13 cellular contexts compared by ENCODE assay signal in genomic region chr7:96430350-96430749, GRCh38.
DNase-seq lines count a peak whose midpoint lies in the region; ATAC-seq and TF ChIP-seq lines count a peak whose summit lies in the region.
"Had no signal": no experiment of that assay in that cellular context is flagged by ENCODE, and none has a peak within 500 bp of the region (broad histone marks: within the 10 kb centered on the region; RNA-seq: fewer than 3 reads in every experiment).

No MANE protein-coding gene starts in this region.

- ATAC-seq in activated CD4-positive, alpha-beta T cell treated with anti-CD3 and anti-CD28 coated beads for 36 hours: no peak
- ATAC-seq in Right ventricle myocardium inferior (no peak), HG03280 (IDR thresholded peaks at IDR 0.05; ENCODE audit: unreplicated experiment) (no peak)

- POLR2A ChIA-PET in activated CD4-positive, alpha-beta T cell treated with anti-CD3 and anti-CD28 coated beads for 36 hours (lab: Charles Lee): no interaction called here

- H3K14ac ChIP-seq in neuronal stem cell (ENCODE audit: low read length): no peak overlapping the region

- no CpG with 5 or more reads among the region's 3 CpGs for WGBS in neuronal stem cell (ENCODE audit: extremely low coverage in 2 of 2, insufficient read length in 2 of 2, insufficient replicate concordance in 1 of 2), 2 donors

- no peak overlapping the region for H3K23ac ChIP-seq in neuronal stem cell (ENCODE audit: low read depth, low read length, poor library complexity)

- H3K27ac ChIP-seq in left ventricle myocardium inferior (replicated peaks): no peak overlapping the region
- no peak overlapping the region for H3K27ac ChIP-seq in neuronal stem cell (replicated peaks; ENCODE audit: low read length)
- H3K27ac ChIP-seq: 22Rv1 had no signal

- no peaks in the 10 kb centered on the region for H3K36me3 ChIP-seq in left ventricle myocardium inferior
- H3K36me3 ChIP-seq in neuronal stem cell (replicated peaks in 1 of 2; ENCODE audit: control insufficient read depth in 2 of 2, insufficient read depth in 2 of 2, low read length in 2 of 2): no peaks in the 10 kb centered on the region
- H3K36me3 ChIP-seq in MG63: no peaks in the 10 kb centered on the region

- H2BK120ac ChIP-seq in neuronal stem cell (ENCODE audit: low read depth, low read length): no peak overlapping the region

- H2BK15ac ChIP-seq in neuronal stem cell (ENCODE audit: low read length): no peak overlapping the region

- H3K9ac ChIP-seq in neuronal stem cell (ENCODE audit: low read depth, low read length, poor library complexity): no peak overlapping the region

- no peaks in the 10 kb centered on the region for H3K79me1 ChIP-seq in neuronal stem cell (ENCODE audit: low read depth, low read length)

- no peak overlapping the region for H3K27ac Mint-ChIP-seq in activated CD4-positive, alpha-beta T cell treated with anti-CD3 and anti-CD28 coated beads for 36 hours
- H3K27ac Mint-ChIP-seq: CD4-positive, CD25-positive, alpha-beta regulatory T cell; HFFc6 had no signal

- H3K27me3 ChIP-seq in left ventricle myocardium inferior (ENCODE audit: low read depth) (no peaks in the 10 kb centered on the region), neuronal stem cell (ENCODE audit: control insufficient read depth in 3 of 3, insufficient read depth in 3 of 3, low read depth in 1 of 3, low read length in 3 of 3) (no peaks in the 10 kb centered on the region), MG63 (no peaks in the 10 kb centered on the region)

- H2AFZ ChIP-seq in neuronal stem cell (ENCODE audit: low read length): no peak overlapping the region

- intact Hi-C loops in activated CD4-positive, alpha-beta T cell treated with anti-CD3 and anti-CD28 coated beads for 36 hours (cut with DNase I, micrococcal nuclease): no loop called here
- intact Hi-C loops in Right ventricle myocardium inferior (cut with DNase I) (no loop called here), left ventricle myocardium inferior (cut with micrococcal nuclease) (no loop called here)

- peaks cover 10% of the 10 kb centered on the region for H3K4me1 Mint-ChIP-seq in activated CD4-positive, alpha-beta T cell treated with anti-CD3 and anti-CD28 coated beads for 36 hours
- H3K4me1 Mint-ChIP-seq: CD4-positive, CD25-positive, alpha-beta regulatory T cell had no signal

- no peak overlapping the region for H3K4me3 Mint-ChIP-seq in activated CD4-positive, alpha-beta T cell treated with anti-CD3 and anti-CD28 coated beads for 36 hours
- H3K4me3 Mint-ChIP-seq: CD4-positive, CD25-positive, alpha-beta regulatory T cell; HFFc6 had no signal

- H4K91ac ChIP-seq in neuronal stem cell (ENCODE audit: low read depth, low read length, poor library complexity): no peak overlapping the region

- H3K4me2 ChIP-seq in neuronal stem cell (ENCODE audit: insufficient read depth, low read length, poor library complexity, severe bottlenecking): no peak overlapping the region

- peaks cover 6% of the 10 kb centered on the region for H3K27me3 Mint-ChIP-seq in activated CD4-positive, alpha-beta T cell treated with anti-CD3 and anti-CD28 coated beads for 36 hours

- CTCF ChIA-PET in activated CD4-positive, alpha-beta T cell treated with anti-CD3 and anti-CD28 coated beads for 36 hours (lab: Charles Lee): interaction anchor here (0.5 kb wide), 1 partner anchor 356 kb away, joined by 3 read pairs; no protein-coding TSS in a partner anchor

- H3K36me3 Mint-ChIP-seq in activated CD4-positive, alpha-beta T cell treated with anti-CD3 and anti-CD28 coated beads for 36 hours (ENCODE audit: low read depth): no peaks in the 10 kb centered on the region
- H3K36me3 Mint-ChIP-seq: CD4-positive, CD25-positive, alpha-beta regulatory T cell had no signal

- H3K9me3 ChIP-seq in left ventricle myocardium inferior (replicated peaks) (no peaks in the 10 kb centered on the region), neuronal stem cell (replicated peaks in 1 of 2; ENCODE audit: control insufficient read depth in 2 of 2, insufficient read depth in 1 of 2, low read depth in 1 of 2, low read length in 2 of 2) (no peaks in the 10 kb centered on the region), MG63 (no peaks in the 10 kb centered on the region)

- no peaks in the 10 kb centered on the region for H3K9me3 Mint-ChIP-seq in activated CD4-positive, alpha-beta T cell treated with anti-CD3 and anti-CD28 coated beads for 36 hours (ENCODE audit: low read depth)
- H3K9me3 Mint-ChIP-seq: HFFc6 had no signal

- no peak overlapping the region for H2AK5ac ChIP-seq in neuronal stem cell (ENCODE audit: low read depth, low read length)

- H3K4me1 ChIP-seq in left ventricle myocardium inferior: no peaks in the 10 kb centered on the region
- H3K4me1 ChIP-seq in neuronal stem cell (ENCODE audit: control insufficient read depth in 2 of 2, insufficient read depth in 1 of 2, low read depth in 1 of 2, low read length in 2 of 2): peaks cover 2 to 6% of the 10 kb centered on the region in 2 donors

- H2BK5ac ChIP-seq in neuronal stem cell (ENCODE audit: low read length): no peak overlapping the region

- H2BK12ac ChIP-seq in neuronal stem cell (ENCODE audit: low read length): peak overlapping the region; percentile 22

- H3K4ac ChIP-seq in neuronal stem cell (ENCODE audit: low read length): no peak overlapping the region

- H3K4me3 ChIP-seq in left ventricle myocardium inferior: no peak overlapping the region
- no peak overlapping the region for H3K4me3 ChIP-seq in neuronal stem cell (ENCODE audit: low read length in 2 of 2)
- no peak overlapping the region for H3K4me3 ChIP-seq in MG63

- peak; percentile 9 for DNase-seq in activated CD4-positive, alpha-beta T cell treated with anti-CD3 and anti-CD28 coated beads for 36 hours
- no peak for DNase-seq in activated CD4-positive, alpha-beta T cell treated with anti-CD3 and anti-CD28 coated beads, Interleukin-2, amount 50 U/mL, for 48 hours
- DNase-seq in Right ventricle myocardium inferior (ENCODE audit: missing footprints) (peak; percentile 9), left ventricle myocardium inferior (no peak), UCSD-AML1 (lab: John Stamatoyannopoulos, UW; ENCODE audit: unreplicated experiment) (peak; percentile 25), neuronal stem cell (ENCODE audit: low spot score) (no peak), MG63 (no peak)
- DNase-seq: CD4-positive, CD25-positive, alpha-beta regulatory T cell; DMS53; HCEC 1CT; HFFc6 had no signal

- peak overlapping the region; percentile 80 for H3K18ac ChIP-seq in neuronal stem cell (ENCODE audit: low read length)

- no peak for TF ChIP-seq CTCF in left ventricle myocardium inferior (IDR thresholded peaks at IDR 0.05; ENCODE audit: borderline replicate concordance)

- no peak overlapping the region for H4K8ac ChIP-seq in neuronal stem cell (ENCODE audit: low read depth, low read length)

Comparison
In these comparisons a context has a peak if more than half of its experiments do, and no peak if none do; other contexts are left out.
1. DNase-seq: peak in activated CD4-positive, alpha-beta T cell treated with anti-CD3 and anti-CD28 coated beads for 36 hours (single experiment), Right ventricle myocardium inferior (single experiment) and UCSD-AML1 (single experiment); none in activated CD4-positive, alpha-beta T cell treated with anti-CD3 and anti-CD28 coated beads, Interleukin-2, amount 50 U/mL, for 48 hours (0 of 2), left ventricle myocardium inferior (single experiment), neuronal stem cell (single experiment) and MG63 (single experiment).